Comparison of ENCODE assay signal across 8 cellular contexts in genomic region chrX:86148594-86148993, GRCh38. TPM values are rescaled to one million over a fixed set of nuclear protein-coding genes. Genes with fewer than 3 reads are reported as not detected.
A peak's percentile ranks its signal among the peaks of the same experiment; 100 is the strongest.
DNase-seq lines count a peak whose midpoint lies in the region; ATAC-seq, FAIRE-seq and TF ChIP-seq lines count a peak whose summit lies in the region.

No MANE protein-coding gene starts in this region.

- FAIRE-seq in bronchial epithelial cell (lab: Jason Lieb, UNC) = no peak

- TF ChIP-seq CTCF in bronchial epithelial cell (IDR thresholded peaks at IDR 0.05; ENCODE audit: insufficient read depth, low read length, severe bottlenecking) = no peak

- peaks cover 2% of the 10 kb centered on the region for H3K27me3 ChIP-seq in bronchial epithelial cell (ENCODE audit: control insufficient read depth, insufficient read depth, low read length)
- peaks cover 7 to 22% of the 10 kb centered on the region in 2 donors for H3K27me3 ChIP-seq in mucosa of rectum (ENCODE audit: control insufficient read depth in 2 of 2, insufficient read depth in 2 of 2, low read length in 2 of 2)

- no peak overlapping the region for H3K9ac ChIP-seq in mucosa of rectum (ENCODE audit: low read depth in 1 of 2, low read length in 2 of 2)

- H3K36me3 Mint-ChIP-seq in stimulated activated naive CD8-positive, alpha-beta T cell treated with anti-CD3 and anti-CD28 coated beads, Interleukin-15, Interleukin-2, amounts not matched to agents 100 ng/mL and 50 ng/mL, for 24 hours (ENCODE audit: low read depth) = no peaks in the 10 kb centered on the region

- H3K4me3 Mint-ChIP-seq in stimulated activated naive CD8-positive, alpha-beta T cell treated with anti-CD3 and anti-CD28 coated beads, Interleukin-15, Interleukin-2, amounts not matched to agents 100 ng/mL and 50 ng/mL, for 24 hours = peak overlapping the region; percentile 70

- no peak for DNase-seq in stimulated activated naive CD8-positive, alpha-beta T cell treated with anti-CD3 and anti-CD28 coated beads, Interleukin-15, Interleukin-2, amounts not matched to agents 100 U/mL and 50 U/mL, for 24 hours
- DNase-seq in bronchial epithelial cell (ENCODE audit: low read depth) = no peak
- DNase-seq in ACHN = no peak
- DNase-seq in stimulated activated CD4-positive, alpha-beta T cell treated with anti-CD3 and anti-CD28 coated beads, Interleukin-2, amount 100 ng/mL, for 48 hours = no peak
- no peak for DNase-seq in germinal center (ENCODE audit: low spot score)

- H3K4me1 ChIP-seq in mucosa of rectum (ENCODE audit: control insufficient read depth in 2 of 2, insufficient read depth in 2 of 2, low read length in 2 of 2) = no peaks in the 10 kb centered on the region

- H3K4me3 ChIP-seq in bronchial epithelial cell (ENCODE audit: low read depth, low read length) (peak overlapping the region; percentile 53), mucosa of rectum (ENCODE audit: low read length in 2 of 2) (peak overlapping the region; percentile 52 to 56)

- ATAC-seq in stimulated activated naive CD8-positive, alpha-beta T cell treated with anti-CD3 and anti-CD28 coated beads, Interleukin-15, Interleukin-2, amounts not matched to agents 100 U/mL and 50 U/mL, for 24 hours = no peak
- no peak for ATAC-seq in HG03139 (IDR thresholded peaks at IDR 0.05; ENCODE audit: unreplicated experiment)

- in situ Hi-C loops in ACHN (cut with HindIII; ENCODE audit: low pct_ligation_motif_present, low pct_unique_long_range_greater_than_20kb, low sequenced_read_pairs) = no loop called here

- peaks cover 36% of the 10 kb centered on the region for H3K27me3 Mint-ChIP-seq in stimulated activated naive CD8-positive, alpha-beta T cell treated with anti-CD3 and anti-CD28 coated beads, Interleukin-15, Interleukin-2, amounts not matched to agents 100 ng/mL and 50 ng/mL, for 24 hours

- H3K36me3 ChIP-seq in bronchial epithelial cell (ENCODE audit: control insufficient read depth, insufficient read depth, low read length) = no peaks in the 10 kb centered on the region
- H3K36me3 ChIP-seq in mucosa of rectum (ENCODE audit: control insufficient read depth in 2 of 2, insufficient read depth in 2 of 2, low read length in 2 of 2) = no peaks in the 10 kb centered on the region

- no peak overlapping the region for H3K27ac ChIP-seq in mucosa of rectum (ENCODE audit: low read depth in 2 of 2, low read length in 2 of 2)

- no peaks in the 10 kb centered on the region for H3K9me3 ChIP-seq in mucosa of rectum (ENCODE audit: control insufficient read depth in 2 of 2, low read length in 2 of 2)

- no peaks in the 10 kb centered on the region for H3K9me3 Mint-ChIP-seq in stimulated activated naive CD8-positive, alpha-beta T cell treated with anti-CD3 and anti-CD28 coated beads, Interleukin-15, Interleukin-2, amounts not matched to agents 100 ng/mL and 50 ng/mL, for 24 hours

- peaks cover 7% of the 10 kb centered on the region for H3K4me1 Mint-ChIP-seq in stimulated activated naive CD8-positive, alpha-beta T cell treated with anti-CD3 and anti-CD28 coated beads, Interleukin-15, Interleukin-2, amounts not matched to agents 100 ng/mL and 50 ng/mL, for 24 hours (ENCODE audit: low read depth)

- H3K27ac Mint-ChIP-seq in stimulated activated naive CD8-positive, alpha-beta T cell treated with anti-CD3 and anti-CD28 coated beads, Interleukin-15, Interleukin-2, amounts not matched to agents 100 ng/mL and 50 ng/mL, for 24 hours = no peak overlapping the region

RNA-seq across cellular contexts. Expression of gene DACH2, which starts 0.3 kb away (rescaled TPM):
- total RNA-seq in bronchial epithelial cell = 0.26 TPM in 2 replicates
